In genomic region chr2:3705808-3706207, GRCh38 we compare ENCODE assay signal across 37 cellular contexts. TPM values are rescaled to one million over a fixed set of nuclear protein-coding genes. Genes with fewer than 3 reads are reported as not detected.
"Had no signal": no experiment of that assay in that cellular context is flagged by ENCODE, and none has a peak within 500 bp of the region (broad histone marks: within the 10 kb centered on the region; RNA-seq: fewer than 3 reads in every experiment).

No MANE protein-coding gene starts in this region.

- DNase-seq: activated B cell treated with CpG ODN at 0.5 μM for 24 hours; activated CD4-positive, alpha-beta memory T cell treated with anti-CD3 and anti-CD28 coated beads for 36 hours; activated CD4-positive, alpha-beta T cell treated with anti-CD3 and anti-CD28 coated beads for 4 hours; activated CD4-positive, alpha-beta T cell treated with anti-CD3 and anti-CD28 coated beads, Interleukin-2, amount 10 ng/mL, durations not matched to agents 24 days and 14 days; activated CD4-positive, alpha-beta T cell treated with anti-CD3 and anti-CD28 coated beads, Interleukin-2, amount 50 U/mL, for 1 hour; activated CD4-positive, alpha-beta T cell treated with anti-CD3 and anti-CD28 coated beads, Interleukin-2, amount 50 U/mL, for 4 hours; activated CD4-positive, CD25-positive, alpha-beta regulatory T cell treated with anti-CD3 and anti-CD28 coated beads, Interleukin-2, amount 50 U/mL, for 72 hours; activated CD8-positive, alpha-beta memory T cell treated with anti-CD3 and anti-CD28 coated beads, Interleukin-2, amount 50 U/mL, for 4 hours; activated CD8-positive, alpha-beta T cell treated with anti-CD3 and anti-CD28 coated beads for 36 hours; activated effector memory CD4-positive, alpha-beta T cell treated with anti-CD3 and anti-CD28 coated beads, Interleukin-2, amount 50 U/mL, for 16 hours; activated gamma-delta T cell treated with Interleukin-2 at 50 U/mL for 16 hours; activated naive CD4-positive, alpha-beta T cell; activated naive CD4-positive, alpha-beta T cell treated with anti-CD3 and anti-CD28 coated beads for 36 hours; activated naive CD4-positive, alpha-beta T cell treated with anti-CD3 and anti-CD28 coated beads, Interleukin-2, amount 50 U/mL, for 16 hours; activated naive CD8-positive, alpha-beta T cell treated with anti-CD3 and anti-CD28 coated beads for 36 hours; activated T-cell treated with anti-CD3 and anti-CD28 coated beads for 4 hours; activated T-cell treated with anti-CD3 and anti-CD28 coated beads, Interleukin-2, amount 50 U/mL, for 1 hour; activated T-cell treated with anti-CD3 and anti-CD28 coated beads, Interleukin-2, amount 50 U/mL, for 4 hours; activated T-cell treated with anti-CD3 and anti-CD28 coated beads, Interleukin-2, amount 50 U/mL, for 72 hours; adrenal gland; amniotic stem cell; aorta; brain microvascular endothelial cell; central memory CD4-positive, alpha-beta T cell; SW 1271; T-helper 1 cell; T-helper 2 cell; T-helper 9 cell had no signal

- H3K4me3 Mint-ChIP-seq: activated B cell treated with CpG ODN at 0.5 μM for 24 hours; activated CD4-positive, alpha-beta memory T cell treated with anti-CD3 and anti-CD28 coated beads for 36 hours; activated CD4-positive, alpha-beta T cell treated with anti-CD3 and anti-CD28 coated beads, Interleukin-2, amount 10 ng/mL, durations not matched to agents 24 days and 14 days; activated CD8-positive, alpha-beta T cell treated with anti-CD3 and anti-CD28 coated beads for 36 hours; activated naive CD4-positive, alpha-beta T cell treated with anti-CD3 and anti-CD28 coated beads for 36 hours; activated naive CD8-positive, alpha-beta T cell treated with anti-CD3 and anti-CD28 coated beads for 36 hours; activated T-cell treated with anti-CD3 and anti-CD28 coated beads, Interleukin-2, amount 50 U/mL, for 4 hours; activated T-cell treated with anti-CD3 and anti-CD28 coated beads, Interleukin-2, amount 50 U/mL, for 72 hours; activated T-helper 1 cell treated with anti-CD3 and anti-CD28 coated beads, Interleukin-12 subunit alpha, Interleukin-12 subunit beta, Interleukin-2, Interleukin-4 antibody, amounts not matched to agents 30 ng/mL and 10 ng/mL and 1 ng/mL, durations not matched to agents 14 hours and 24 hours and 36 hours; activated T-helper 17 cell treated with anti-CD3 and anti-CD28 coated beads, Interleukin-2, amount 50 U/mL, for 72 hours; T-helper 1 cell treated with Interleukin-12 subunit alpha and Interleukin-12 subunit beta and Interleukin-4 antibody, amounts not matched to agents 30 μg/mL and 1 μg/mL, for 36 hours; T-helper 2 cell treated with Interferon-gamma antibody and Interleukin-4, amounts not matched to agents 5 μg/mL and 100 μg/mL, for 36 hours had no signal

- H3K4me1 ChIP-seq: breast epithelium had no signal

- ATAC-seq: activated CD8-positive, alpha-beta T cell treated with anti-CD3 and anti-CD28 coated beads for 36 hours; activated naive CD4-positive, alpha-beta T cell treated with anti-CD3 and anti-CD28 coated beads, Interleukin-2, amount 50 U/mL, for 72 hours; activated T-cell treated with anti-CD3 and anti-CD28 coated beads, Interleukin-2, amount 50 U/mL, for 4 hours; activated T-cell treated with anti-CD3 and anti-CD28 coated beads, Interleukin-2, amount 50 U/mL, for 72 hours; activated T-helper 17 cell treated with anti-CD3 and anti-CD28 coated beads, Interleukin-2, amount 50 U/mL, for 72 hours had no signal

- H3K9me3 Mint-ChIP-seq: activated B cell treated with CpG ODN at 0.5 μM for 24 hours; activated CD4-positive, alpha-beta memory T cell treated with anti-CD3 and anti-CD28 coated beads for 36 hours; activated CD4-positive, alpha-beta T cell treated with anti-CD3 and anti-CD28 coated beads, Interleukin-2, amount 10 ng/mL, durations not matched to agents 24 days and 14 days; activated naive CD4-positive, alpha-beta T cell treated with anti-CD3 and anti-CD28 coated beads for 36 hours; activated naive CD8-positive, alpha-beta T cell treated with anti-CD3 and anti-CD28 coated beads for 36 hours; activated T-cell treated with anti-CD3 and anti-CD28 coated beads, Interleukin-2, amount 50 U/mL, for 4 hours; activated T-helper 1 cell treated with anti-CD3 and anti-CD28 coated beads, Interleukin-12 subunit alpha, Interleukin-12 subunit beta, Interleukin-2, Interleukin-4 antibody, amounts not matched to agents 30 ng/mL and 10 ng/mL and 1 ng/mL, durations not matched to agents 14 hours and 24 hours and 36 hours; T-helper 2 cell treated with Interferon-gamma antibody and Interleukin-4, amounts not matched to agents 5 μg/mL and 100 μg/mL, for 36 hours had no signal

- H3K36me3 ChIP-seq: adrenal gland, brain microvascular endothelial cell, breast epithelium had no signal

- H3K9me3 ChIP-seq: adrenal gland, breast epithelium had no signal

- H3K27ac Mint-ChIP-seq: activated B cell treated with CpG ODN at 0.5 μM for 24 hours; activated CD4-positive, alpha-beta memory T cell treated with anti-CD3 and anti-CD28 coated beads for 36 hours; activated CD4-positive, alpha-beta T cell treated with anti-CD3 and anti-CD28 coated beads, Interleukin-2, amount 10 ng/mL, durations not matched to agents 24 days and 14 days; activated CD8-positive, alpha-beta T cell treated with anti-CD3 and anti-CD28 coated beads for 36 hours; activated naive CD4-positive, alpha-beta T cell treated with anti-CD3 and anti-CD28 coated beads for 36 hours; activated naive CD4-positive, alpha-beta T cell treated with anti-CD3 and anti-CD28 coated beads, Interleukin-2, amount 50 U/mL, for 72 hours; activated naive CD8-positive, alpha-beta T cell treated with anti-CD3 and anti-CD28 coated beads for 36 hours; activated T-cell treated with anti-CD3 and anti-CD28 coated beads, Interleukin-2, amount 50 U/mL, for 72 hours; activated T-helper 1 cell treated with anti-CD3 and anti-CD28 coated beads, Interleukin-12 subunit alpha, Interleukin-12 subunit beta, Interleukin-2, Interleukin-4 antibody, amounts not matched to agents 30 ng/mL and 10 ng/mL and 1 ng/mL, durations not matched to agents 14 hours and 24 hours and 36 hours; activated T-helper 17 cell treated with anti-CD3 and anti-CD28 coated beads, Interleukin-2, amount 50 U/mL, for 72 hours; T-helper 1 cell treated with Interleukin-12 subunit alpha and Interleukin-12 subunit beta and Interleukin-4 antibody, amounts not matched to agents 30 μg/mL and 1 μg/mL, for 36 hours; T-helper 2 cell treated with Interferon-gamma antibody and Interleukin-4, amounts not matched to agents 5 μg/mL and 100 μg/mL, for 36 hours had no signal

- H3K4me1 Mint-ChIP-seq: activated B cell treated with CpG ODN at 0.5 μM for 24 hours; activated CD4-positive, alpha-beta T cell treated with anti-CD3 and anti-CD28 coated beads, Interleukin-2, amount 10 ng/mL, durations not matched to agents 24 days and 14 days; activated naive CD8-positive, alpha-beta T cell treated with anti-CD3 and anti-CD28 coated beads for 36 hours; activated T-helper 17 cell treated with anti-CD3 and anti-CD28 coated beads, Interleukin-2, amount 50 U/mL, for 72 hours had no signal

- H3K36me3 Mint-ChIP-seq: activated CD4-positive, alpha-beta memory T cell treated with anti-CD3 and anti-CD28 coated beads for 36 hours; activated naive CD8-positive, alpha-beta T cell treated with anti-CD3 and anti-CD28 coated beads for 36 hours had no signal

- H3K4me3 ChIP-seq: adrenal gland, breast epithelium had no signal

- H3K27ac ChIP-seq: brain microvascular endothelial cell, VCaP had no signal

RNA-seq across cellular contexts. Expression of gene DCDC2C, which starts 2.4 kb away (rescaled TPM):
- total RNA-seq: activated B cell treated with CpG ODN at 0.5 μM for 24 hours; activated CD4-positive, alpha-beta memory T cell treated with anti-CD3 and anti-CD28 coated beads for 36 hours; activated CD4-positive, alpha-beta T cell treated with anti-CD3 and anti-CD28 coated beads, Interleukin-2, amount 10 ng/mL, durations not matched to agents 24 days and 14 days; activated CD8-positive, alpha-beta memory T cell treated with anti-CD3 and anti-CD28 coated beads for 36 hours; activated CD8-positive, alpha-beta T cell treated with anti-CD3 and anti-CD28 coated beads for 36 hours; activated naive CD4-positive, alpha-beta T cell treated with anti-CD3 and anti-CD28 coated beads for 36 hours; activated naive CD4-positive, alpha-beta T cell treated with anti-CD3 and anti-CD28 coated beads, Interleukin-2, amount 50 U/mL, for 72 hours; activated naive CD8-positive, alpha-beta T cell treated with anti-CD3 and anti-CD28 coated beads for 36 hours; activated T-cell treated with anti-CD3 and anti-CD28 coated beads, Interleukin-2, amount 50 U/mL, for 4 hours; activated T-cell treated with anti-CD3 and anti-CD28 coated beads, Interleukin-2, amount 50 U/mL, for 72 hours; activated T-helper 1 cell treated with anti-CD3 and anti-CD28 coated beads, Interleukin-12 subunit alpha, Interleukin-12 subunit beta, Interleukin-2, Interleukin-4 antibody, amounts not matched to agents 30 ng/mL and 10 ng/mL and 1 ng/mL, durations not matched to agents 14 hours and 24 hours and 36 hours; activated T-helper 17 cell treated with anti-CD3 and anti-CD28 coated beads, Interleukin-2, amount 50 U/mL, for 72 hours; cardiac septum had no signal

RNA-seq across cellular contexts. Expression of gene ALLC, which starts 47.8 kb away (rescaled TPM):
- total RNA-seq: activated B cell treated with CpG ODN at 0.5 μM for 24 hours; activated CD4-positive, alpha-beta memory T cell treated with anti-CD3 and anti-CD28 coated beads for 36 hours; activated CD4-positive, alpha-beta T cell treated with anti-CD3 and anti-CD28 coated beads, Interleukin-2, amount 10 ng/mL, durations not matched to agents 24 days and 14 days; activated CD8-positive, alpha-beta memory T cell treated with anti-CD3 and anti-CD28 coated beads for 36 hours; activated CD8-positive, alpha-beta T cell treated with anti-CD3 and anti-CD28 coated beads for 36 hours; activated naive CD4-positive, alpha-beta T cell treated with anti-CD3 and anti-CD28 coated beads for 36 hours; activated naive CD4-positive, alpha-beta T cell treated with anti-CD3 and anti-CD28 coated beads, Interleukin-2, amount 50 U/mL, for 72 hours; activated naive CD8-positive, alpha-beta T cell treated with anti-CD3 and anti-CD28 coated beads for 36 hours; activated T-cell treated with anti-CD3 and anti-CD28 coated beads, Interleukin-2, amount 50 U/mL, for 4 hours; activated T-cell treated with anti-CD3 and anti-CD28 coated beads, Interleukin-2, amount 50 U/mL, for 72 hours; activated T-helper 1 cell treated with anti-CD3 and anti-CD28 coated beads, Interleukin-12 subunit alpha, Interleukin-12 subunit beta, Interleukin-2, Interleukin-4 antibody, amounts not matched to agents 30 ng/mL and 10 ng/mL and 1 ng/mL, durations not matched to agents 14 hours and 24 hours and 36 hours; activated T-helper 17 cell treated with anti-CD3 and anti-CD28 coated beads, Interleukin-2, amount 50 U/mL, for 72 hours; aorta; cardiac septum had no signal
